In the genomic region with DNA sequence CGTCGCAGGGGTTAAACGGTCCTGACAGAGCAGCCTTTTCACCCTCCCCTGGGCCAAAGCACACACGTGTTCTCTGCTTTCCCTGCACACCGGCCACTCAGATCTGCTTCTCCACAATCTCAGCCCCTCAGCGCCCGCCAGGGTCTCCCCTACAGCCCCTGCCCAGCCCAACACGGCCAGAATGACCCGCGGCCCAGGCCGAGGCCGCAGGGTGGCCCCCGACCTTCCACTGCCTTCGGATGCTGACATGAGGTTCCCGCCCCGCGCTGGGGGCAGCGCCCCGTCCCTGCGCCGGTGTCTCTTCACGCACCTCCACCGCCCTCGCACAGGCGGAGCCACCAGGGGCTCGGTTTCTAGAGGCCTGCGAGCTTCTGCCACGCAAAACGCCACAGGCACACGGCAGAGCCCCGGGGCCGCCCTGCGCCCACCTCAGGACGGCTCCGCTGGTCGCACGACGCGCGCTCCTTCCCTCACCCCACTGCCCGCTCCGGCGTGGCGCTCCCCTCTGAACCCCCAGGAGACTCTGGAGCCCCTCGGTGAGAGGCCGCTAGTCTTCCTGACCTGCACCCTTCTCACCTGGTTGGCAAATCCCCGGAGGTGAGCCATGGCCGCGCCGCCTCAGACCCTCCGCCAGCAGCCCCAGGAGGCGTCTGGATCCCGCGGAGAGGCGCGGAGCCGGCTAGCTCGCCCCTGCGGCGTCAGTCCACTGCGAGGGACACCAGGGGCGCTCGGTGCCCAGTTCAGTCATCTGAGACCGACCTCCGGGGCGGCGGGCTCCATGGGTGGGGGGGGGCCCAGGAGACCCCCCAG, we compare ENCODE assay signal across 8 cellular contexts. TPM values are rescaled to one million over a fixed set of nuclear protein-coding genes. Genes with fewer than 3 reads are reported as not detected.
DNase-seq lines count a peak whose midpoint lies in the region; ATAC-seq and TF ChIP-seq lines count a peak whose summit lies in the region.

No MANE protein-coding gene starts in this region.

- H3K4me2 ChIP-seq in mammary epithelial cell (ENCODE audit: insufficient read depth, low read depth, low read length) = peak overlapping the region; percentile 98

- H3K36me3 ChIP-seq in mammary epithelial cell (ENCODE audit: insufficient read depth, low read length) (peaks cover 3% of the 10 kb centered on the region), kidney epithelial cell (ENCODE audit: control insufficient read depth, insufficient read depth, low read length) (peaks cover 2% of the 10 kb centered on the region)

- peaks cover 55% of the 10 kb centered on the region for H3K79me2 ChIP-seq in mammary epithelial cell (ENCODE audit: insufficient read depth, low read length)

- H3K4me1 ChIP-seq in mammary epithelial cell (ENCODE audit: insufficient read depth, low read length) = peaks cover 21% of the 10 kb centered on the region

- 0% methylated on average over 11 of the region's 67 CpGs for WGBS in mammary epithelial cell (ENCODE audit: low coverage, missing lambda C conversion rate)

- peak overlapping the region; percentile 55 for H3K9ac ChIP-seq in mammary epithelial cell (ENCODE audit: insufficient read depth, low read length)

- peak overlapping the region; percentile 87 for H2AFZ ChIP-seq in mammary epithelial cell (ENCODE audit: low read depth, low read length)

- peak; percentile 22 for ATAC-seq in GM19043 (IDR thresholded peaks at IDR 0.05; ENCODE audit: low read depth, unreplicated experiment)
- ATAC-seq in HG03196 (IDR thresholded peaks at IDR 0.05; ENCODE audit: unreplicated experiment) = peak; percentile 19

- peak overlapping the region; percentile 95 for H3K27ac ChIP-seq in C4-2B
- peak overlapping the region; percentile 18 for H3K27ac ChIP-seq in mammary epithelial cell (ENCODE audit: insufficient read depth, low read depth, low read length)

- no TSS peak for BruUV-seq in mammary epithelial cell (replicated peaks; lab: Mats Ljungman, UMichigan)

- DNase-seq in SW480 (ENCODE audit: low spot score) (peak; percentile 49), mammary epithelial cell (peak; percentile 44), kidney epithelial cell (ENCODE audit: low read depth) (no peak), MV-4-11 (lab: John Stamatoyannopoulos, UW) (no peak)
- DNase-seq in stimulated activated CD4-positive, alpha-beta T cell treated with anti-CD3 and anti-CD28 coated beads, Interleukin-4, amount 100 ng/mL, for 24 hours = peak; percentile 33

- CTCF ChIA-PET in mammary epithelial cell (lab: Charles Lee; ENCODE audit: low non-redundant PET) = no interaction called here

- in situ Hi-C loops in mammary epithelial cell (cut with MboI; ENCODE audit: low sequenced_read_pairs in 2 of 2) = no loop called here

- TF ChIP-seq CTCF in C4-2B (conservative IDR thresholded peaks at IDR 0.05) (no peak; the same call in 1 of the 2 replicates), mammary epithelial cell (conservative IDR thresholded peaks at IDR 0.05 in 1 of 2, IDR thresholded peaks at IDR 0.05 in 1 of 2; ENCODE audit: extremely low read depth in 1 of 2, insufficient read depth in 1 of 2, low read depth in 1 of 2, low read length in 2 of 2) (peak in 1 of 2 donors; percentile 34), kidney epithelial cell (IDR thresholded peaks at IDR 0.05; ENCODE audit: insufficient read depth, low read length, poor library complexity, severe bottlenecking) (peak; percentile 29)

- no peaks in the 10 kb centered on the region for H3K9me3 ChIP-seq in mammary epithelial cell (replicated peaks; ENCODE audit: insufficient read depth, low read length)

- intact Hi-C loops in mammary epithelial cell (cut with micrococcal nuclease) = loop anchor here (1.0 to 10.0 kb wide), 4 partner anchors 33 to 153 kb away; a partner anchor contains a TSS

- dilution Hi-C loops in mammary epithelial cell (cut with HindIII; ENCODE audit: low sequenced_read_pairs) = no loop called here

- H3K4me3 ChIP-seq in mammary epithelial cell (replicated peaks in 1 of 3; ENCODE audit: insufficient read depth in 1 of 3, low read depth in 2 of 3, low read length in 3 of 3) (peak overlapping the region; percentile 82 to 96 (median 94)), kidney epithelial cell (ENCODE audit: low read depth, low read length) (peak overlapping the region; percentile 63)

- H3K27me3 ChIP-seq in mammary epithelial cell (ENCODE audit: insufficient read depth, low read length) (no peaks in the 10 kb centered on the region), kidney epithelial cell (ENCODE audit: control insufficient read depth, insufficient read depth, low read length) (no peaks in the 10 kb centered on the region)

- no peaks in the 10 kb centered on the region for H4K20me1 ChIP-seq in mammary epithelial cell (ENCODE audit: insufficient read depth, low read length)

RNA-seq across cellular contexts. Expression of a gene that starts 0.7 kb away (rescaled TPM):
- total RNA-seq in mammary epithelial cell (100 to 1,000 TPM; 142 to 188 TPM), kidney epithelial cell (271 and 316 TPM in 2 replicates)
- 240 TPM for polyA plus RNA-seq in mammary epithelial cell
- 552 TPM for polyA minus RNA-seq in mammary epithelial cell

RNA-seq across cellular contexts. Expression of a gene that starts 50.9 kb away (rescaled TPM):
- 10 to 100 TPM; 21.3 to 38.5 TPM for total RNA-seq in mammary epithelial cell
- polyA plus RNA-seq in mammary epithelial cell = 23.3 TPM
- polyA minus RNA-seq in mammary epithelial cell = 7.2 TPM
- 86.8 and 93.7 TPM in 2 replicates for total RNA-seq in kidney epithelial cell

Comparison
In these comparisons a context has a peak if more than half of its experiments do, and no peak if none do; other contexts are left out.
1. DNase-seq: peak in SW480 (single experiment), mammary epithelial cell (single experiment) and stimulated activated CD4-positive, alpha-beta T cell treated with anti-CD3 and anti-CD28 coated beads, Interleukin-4, amount 100 ng/mL, for 24 hours (single experiment); none in kidney epithelial cell (single experiment) and MV-4-11 (single experiment).